ENCODE assay signal across 8 cellular contexts in the genomic region with DNA sequence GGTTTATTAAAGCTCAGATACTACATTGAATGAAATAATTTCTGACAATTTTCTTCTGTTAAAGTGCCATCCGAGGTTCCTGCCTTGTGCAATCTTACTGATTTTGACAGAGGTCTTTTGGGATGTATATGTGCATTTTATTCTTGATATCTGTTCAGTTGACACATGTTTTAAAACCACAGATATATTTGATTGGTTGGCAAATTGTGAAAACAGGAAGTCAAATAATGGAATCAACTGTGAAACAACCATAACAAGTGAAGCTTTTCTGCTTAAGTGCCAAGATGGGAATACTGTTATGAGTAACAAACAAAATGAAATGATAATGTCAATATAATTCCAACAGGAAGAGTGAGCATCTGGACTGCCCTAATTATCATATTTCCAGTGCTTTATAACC.
DNase-seq lines count a peak whose midpoint lies in the region; ATAC-seq and TF ChIP-seq lines count a peak whose summit lies in the region.

No MANE protein-coding gene starts in this region.

- H3K27ac ChIP-seq in effector memory CD4-positive, alpha-beta T cell (ENCODE audit: insufficient read depth, low read length, poor library complexity, severe bottlenecking), result no peak overlapping the region

- ATAC-seq in naive thymus-derived CD8-positive, alpha-beta T cell, result no peak
- no peak for ATAC-seq in GM18858 (IDR thresholded peaks at IDR 0.05; ENCODE audit: unreplicated experiment)

- H3K9me3 Mint-ChIP-seq in Calu3 (ENCODE audit: low read depth, unreplicated experiment), result no peaks in the 10 kb centered on the region
- no peaks in the 10 kb centered on the region for H3K9me3 Mint-ChIP-seq in activated T-helper 1 cell treated with anti-CD3 and anti-CD28 coated beads, Interleukin-12 subunit alpha, Interleukin-12 subunit beta, Interleukin-2, Interleukin-4 antibody, amounts not matched to agents 30 ng/mL and 10 ng/mL and 1 ng/mL, durations not matched to agents 14 hours and 24 hours and 36 hours
- no peaks in the 10 kb centered on the region for H3K9me3 Mint-ChIP-seq in naive thymus-derived CD8-positive, alpha-beta T cell

- TF ChIP-seq CTCF in Calu3 (IDR thresholded peaks at IDR 0.05; ENCODE audit: unreplicated experiment), result no peak
- TF ChIP-seq CTCF in NB4 (IDR thresholded peaks at IDR 0.05; ENCODE audit: low read depth, low read length), result no peak

- peak overlapping the region; percentile 45 for H3K4me3 Mint-ChIP-seq in Calu3 (ENCODE audit: low read depth, unreplicated experiment)
- H3K4me3 Mint-ChIP-seq in activated T-helper 1 cell treated with anti-CD3 and anti-CD28 coated beads, Interleukin-12 subunit alpha, Interleukin-12 subunit beta, Interleukin-2, Interleukin-4 antibody, amounts not matched to agents 30 ng/mL and 10 ng/mL and 1 ng/mL, durations not matched to agents 14 hours and 24 hours and 36 hours, result no peak overlapping the region
- peak overlapping the region in 7 of 10 donors; percentile 31 to 61 (median 40) for H3K4me3 Mint-ChIP-seq in naive thymus-derived CD8-positive, alpha-beta T cell

- no peaks in the 10 kb centered on the region for H3K9me3 ChIP-seq in effector memory CD4-positive, alpha-beta T cell (ENCODE audit: control insufficient read depth, low read length)

- H3K27me3 Mint-ChIP-seq in Calu3 (ENCODE audit: unreplicated experiment), result no peaks in the 10 kb centered on the region
- H3K27me3 Mint-ChIP-seq in activated T-helper 1 cell treated with anti-CD3 and anti-CD28 coated beads, Interleukin-12 subunit alpha, Interleukin-12 subunit beta, Interleukin-2, Interleukin-4 antibody, amounts not matched to agents 30 ng/mL and 10 ng/mL and 1 ng/mL, durations not matched to agents 14 hours and 24 hours and 36 hours (ENCODE audit: insufficient read depth), result no peaks in the 10 kb centered on the region
- H3K27me3 Mint-ChIP-seq in naive thymus-derived CD8-positive, alpha-beta T cell, result no peaks in the 10 kb centered on the region

- no peaks in the 10 kb centered on the region for H3K27me3 ChIP-seq in effector memory CD4-positive, alpha-beta T cell (replicated peaks; ENCODE audit: control insufficient read depth, insufficient read depth, low read length, poor library complexity, severe bottlenecking)

- CTCF ChIA-PET in Calu3 (lab: Charles Lee), result interaction anchor here (0.5 kb wide), 1 partner anchor 165 kb away, joined by 11 read pairs; no protein-coding TSS in a partner anchor

- intact Hi-C loops in Calu3 (cut with micrococcal nuclease; ENCODE audit: unreplicated experiment), result no loop called here
- intact Hi-C loops in activated T-helper 1 cell treated with anti-CD3 and anti-CD28 coated beads, Interleukin-12 subunit alpha, Interleukin-12 subunit beta, Interleukin-2, Interleukin-4 antibody, amounts not matched to agents 30 ng/mL and 10 ng/mL and 1 ng/mL, durations not matched to agents 14 hours and 24 hours and 36 hours (cut with micrococcal nuclease), result loop anchor here (1.0 to 5.0 kb wide), 8 partner anchors 85 to 646 kb away; partner anchors contain the start of genes GSTCD, INTS12 and TET2

- H3K4me3 ChIP-seq in NB4 (ENCODE audit: low read depth, low read length), result peak overlapping the region; percentile 29
- no peak overlapping the region for H3K4me3 ChIP-seq in effector memory CD4-positive, alpha-beta T cell (ENCODE audit: insufficient read depth, low read depth, low read length, poor library complexity, severe bottlenecking)

- H3K4me1 Mint-ChIP-seq in Calu3 (ENCODE audit: low read depth, unreplicated experiment), result peaks cover 31% of the 10 kb centered on the region
- peaks cover 55% of the 10 kb centered on the region for H3K4me1 Mint-ChIP-seq in activated T-helper 1 cell treated with anti-CD3 and anti-CD28 coated beads, Interleukin-12 subunit alpha, Interleukin-12 subunit beta, Interleukin-2, Interleukin-4 antibody, amounts not matched to agents 30 ng/mL and 10 ng/mL and 1 ng/mL, durations not matched to agents 14 hours and 24 hours and 36 hours (ENCODE audit: low read depth)
- H3K4me1 Mint-ChIP-seq in naive thymus-derived CD8-positive, alpha-beta T cell, result peaks cover 7 to 25% (median 16%) of the 10 kb centered on the region in 4 donors

- TF ChIP-seq POLR2A in NB4 (IDR thresholded peaks at IDR 0.05; ENCODE audit: extremely low read depth, insufficient read length), result no peak

- no TSS peak for BruUV-seq in Calu3 (replicated peaks; lab: Mats Ljungman, UMichigan)

- H3K36me3 Mint-ChIP-seq in Calu3 (ENCODE audit: insufficient read depth, unreplicated experiment), result no peaks in the 10 kb centered on the region
- H3K36me3 Mint-ChIP-seq in activated T-helper 1 cell treated with anti-CD3 and anti-CD28 coated beads, Interleukin-12 subunit alpha, Interleukin-12 subunit beta, Interleukin-2, Interleukin-4 antibody, amounts not matched to agents 30 ng/mL and 10 ng/mL and 1 ng/mL, durations not matched to agents 14 hours and 24 hours and 36 hours (ENCODE audit: low read depth), result no peaks in the 10 kb centered on the region
- no peaks in the 10 kb centered on the region for H3K36me3 Mint-ChIP-seq in naive thymus-derived CD8-positive, alpha-beta T cell

- no peak for DNase-seq in Calu3
- DNase-seq in NB4 (ENCODE audit: low read depth), result peak; percentile 80
- DNase-seq in activated T-helper 1 cell treated with anti-CD3 and anti-CD28 coated beads, Interleukin-12 subunit alpha, Interleukin-12 subunit beta, Interleukin-2, Interleukin-4 antibody, amounts not matched to agents 30 ng/mL and 10 ng/mL and 1 ng/mL, durations not matched to agents 14 hours and 24 hours and 36 hours (ENCODE audit: low spot score), result no peak
- no peak for DNase-seq in naive thymus-derived CD8-positive, alpha-beta T cell
- DNase-seq in effector memory CD4-positive, alpha-beta T cell, result no peak
- no peak for DNase-seq in NCI-H82 treated with DMSO at 0.1 percent for 48 hours (lab: John Stamatoyannopoulos, UW; ENCODE audit: unreplicated experiment)
- no peak for DNase-seq in NK-92 (lab: John Stamatoyannopoulos, UW; ENCODE audit: unreplicated experiment)

- H3K27ac Mint-ChIP-seq in Calu3 (ENCODE audit: unreplicated experiment), result peak overlapping the region; percentile 70
- H3K27ac Mint-ChIP-seq in activated T-helper 1 cell treated with anti-CD3 and anti-CD28 coated beads, Interleukin-12 subunit alpha, Interleukin-12 subunit beta, Interleukin-2, Interleukin-4 antibody, amounts not matched to agents 30 ng/mL and 10 ng/mL and 1 ng/mL, durations not matched to agents 14 hours and 24 hours and 36 hours, result peak overlapping the region; percentile 65
- H3K27ac Mint-ChIP-seq in naive thymus-derived CD8-positive, alpha-beta T cell, result peak overlapping the region in 3 of 10 donors; percentile 14 to 39 (median 27)

- no peaks in the 10 kb centered on the region for H3K36me3 ChIP-seq in effector memory CD4-positive, alpha-beta T cell (ENCODE audit: control insufficient read depth, insufficient read depth, low read length)

- no peaks in the 10 kb centered on the region for H3K4me1 ChIP-seq in effector memory CD4-positive, alpha-beta T cell (ENCODE audit: control insufficient read depth, insufficient read depth, low read length, poor library complexity, severe bottlenecking)

- POLR2A ChIA-PET in naive thymus-derived CD8-positive, alpha-beta T cell (lab: Charles Lee), result interaction anchor here (1.2 kb wide), 1 partner anchor 10 kb away, joined by 3 read pairs; no protein-coding TSS in a partner anchor
